In genomic region chrX:31449975-31450374, GRCh38 we compare ENCODE assay signal across 17 cellular contexts.
DNase-seq lines count a peak whose midpoint lies in the region; ATAC-seq, FAIRE-seq and TF ChIP-seq lines count a peak whose summit lies in the region.
"Had no signal": no experiment of that assay in that cellular context is flagged by ENCODE, and none has a peak within 500 bp of the region (broad histone marks: within the 10 kb centered on the region; RNA-seq: fewer than 3 reads in every experiment).

No MANE protein-coding gene starts in this region.

- peak overlapping the region; percentile 74 for H3K27ac ChIP-seq in OCI-LY3 (ENCODE audit: low read length)
- H3K27ac ChIP-seq: A549, SJCRH30 had no signal

- no peak for ATAC-seq in HG02981 (IDR thresholded peaks at IDR 0.05; ENCODE audit: unreplicated experiment)
- ATAC-seq: A549, HepG2, PC-3 had no signal

- no peak for TF ChIP-seq CTCF in OCI-LY3 (IDR thresholded peaks at IDR 0.05; ENCODE audit: low read depth, low read length)
- no peak for TF ChIP-seq CTCF in fibroblast of pulmonary artery (IDR thresholded peaks at IDR 0.05; ENCODE audit: low read length, missing control alignments)

- no peak for FAIRE-seq in RCC 7860 (lab: Jason Lieb, UNC)
- FAIRE-seq: A549, HepG2 had no signal

- H4K20me1 ChIP-seq in OCI-LY3 (ENCODE audit: insufficient read depth, low read length): no peaks in the 10 kb centered on the region

- H3K4me3 ChIP-seq in OCI-LY3 (ENCODE audit: low read length) (no peak overlapping the region), fibroblast of pulmonary artery (replicated peaks; ENCODE audit: low read depth, low read length) (no peak overlapping the region)
- H3K4me3 ChIP-seq: A549, SJCRH30 had no signal

- DNase-seq in AG08395 (ENCODE audit: low spot score): peak; percentile 5
- peak; percentile 27 for DNase-seq in GM03348 (ENCODE audit: low spot score)
- peak; percentile 16 for DNase-seq in fibroblast of pulmonary artery (ENCODE audit: low read depth)
- no peak for DNase-seq in RCC 7860 (ENCODE audit: low spot score)
- DNase-seq in cerebellum (ENCODE audit: low spot score): no peak
- no peak for DNase-seq in retina
- DNase-seq: COR-L47, HFFc6, NCI-H187 treated with DMSO at 0.1 percent for 48 hours, NCI-H446, NCI-H69, PC-3, SJCRH30 had no signal

- H3K9ac ChIP-seq in OCI-LY3 (ENCODE audit: low read length): peak overlapping the region; percentile 8; the same call in 1 of the 2 replicates

- peaks cover 66% of the 10 kb centered on the region for H3K4me1 ChIP-seq in OCI-LY3 (ENCODE audit: low read length)
- H3K4me1 ChIP-seq: A549, SJCRH30 had no signal

- H3K9me3 ChIP-seq in OCI-LY3 (ENCODE audit: insufficient read depth, low read length): 0 out of 2 replicates have a peak, but pooled peaks cover 4% of the 10 kb centered on the region
- H3K9me3 ChIP-seq: A549, SJCRH30 had no signal

- peak overlapping the region; percentile 68 for H3K4me2 ChIP-seq in OCI-LY3 (ENCODE audit: low read length)
- H3K4me2 ChIP-seq: A549 had no signal

- no peaks in the 10 kb centered on the region for H3K27me3 ChIP-seq in OCI-LY3 (ENCODE audit: low read depth, low read length)
- H3K27me3 ChIP-seq: SJCRH30 had no signal

- H3K36me3 ChIP-seq in OCI-LY3 (replicated peaks; ENCODE audit: low read depth, low read length): peaks cover 3% of the 10 kb centered on the region
- H3K36me3 ChIP-seq: SJCRH30 had no signal

- no peaks in the 10 kb centered on the region for H3K79me2 ChIP-seq in OCI-LY3 (ENCODE audit: low read length)

- H2AFZ ChIP-seq in OCI-LY3 (ENCODE audit: low read depth, low read length): no peak overlapping the region

Comparison
In these comparisons a context has a peak if more than half of its experiments do, and no peak if none do; other contexts are left out.
1. DNase-seq: peak in AG08395 (single experiment), GM03348 (single experiment) and fibroblast of pulmonary artery (single experiment); none in RCC 7860 (single experiment), cerebellum (single experiment) and retina (single experiment).